22 cellular contexts compared by ENCODE assay signal in the genomic region with DNA sequence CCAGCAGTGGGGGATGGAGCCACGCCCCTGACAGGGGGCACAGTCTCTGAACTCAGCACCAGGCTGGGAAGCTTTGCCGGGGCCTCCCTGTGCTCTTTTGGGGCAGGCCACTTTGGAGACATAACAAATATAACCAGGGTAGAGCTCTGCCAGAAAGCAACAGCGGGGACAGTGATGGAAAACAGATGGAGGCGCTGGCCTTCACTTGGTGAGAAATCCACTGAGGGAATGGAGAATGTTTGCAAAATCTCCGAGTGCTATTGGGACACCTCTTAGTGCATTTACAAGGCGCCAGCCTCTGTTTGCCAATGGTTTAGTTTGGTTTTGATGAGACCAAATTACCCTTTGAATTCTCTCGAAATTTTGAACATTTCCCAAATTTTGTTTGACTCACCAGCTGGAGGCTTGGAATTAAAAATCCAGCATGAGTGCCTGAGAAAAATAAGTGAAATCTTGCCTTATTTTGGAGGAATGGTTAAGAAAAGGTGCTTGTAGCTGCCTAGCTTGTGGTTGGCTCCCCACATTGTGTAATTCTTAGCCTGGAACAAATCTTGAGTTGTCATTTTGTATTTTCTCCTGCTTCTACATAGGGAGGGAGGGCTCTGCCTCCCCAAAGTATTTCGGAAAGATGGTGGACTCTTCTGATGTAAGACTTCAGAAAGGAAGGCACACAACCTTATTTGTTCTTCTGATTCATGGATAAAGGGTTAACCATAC.
A peak's percentile ranks its signal among the peaks of the same experiment; 100 is the strongest.
DNase-seq lines count a peak whose midpoint lies in the region; ATAC-seq and TF ChIP-seq lines count a peak whose summit lies in the region.
"Had no signal": no experiment of that assay in that cellular context is flagged by ENCODE, and none has a peak within 500 bp of the region (broad histone marks: within the 10 kb centered on the region; RNA-seq: fewer than 3 reads in every experiment).

No MANE protein-coding gene starts in this region.

- H3K4me3 Mint-ChIP-seq in progenitor cell of endocrine pancreas (ENCODE audit: low read depth) = no peak overlapping the region
- H3K4me3 Mint-ChIP-seq: H9, immature natural killer cell, mesothelial cell of epicardium had no signal

- BruUV-seq in OCI-LY7 (replicated peaks; lab: Mats Ljungman, UMichigan) = no TSS peak

- WGBS in heart right ventricle, 2 donors = 74 to 77% methylated on average over 8 of the region's 8 CpGs

- CTCF ChIA-PET in OCI-LY7 (lab: Charles Lee; ENCODE audit: unreplicated experiment) = no interaction called here

- H3K4me1 Mint-ChIP-seq in progenitor cell of endocrine pancreas (ENCODE audit: low read depth) = no peaks in the 10 kb centered on the region
- H3K4me1 Mint-ChIP-seq: H9, immature natural killer cell had no signal

- H3K36me3 ChIP-seq in heart right ventricle = no peaks in the 10 kb centered on the region
- H3K36me3 ChIP-seq in OCI-LY7 (ENCODE audit: insufficient read depth, low read length) = no peaks in the 10 kb centered on the region
- H3K36me3 ChIP-seq: colonic mucosa, neutrophil had no signal

- H3K4me3 ChIP-seq in heart right ventricle = no peak overlapping the region
- no peak overlapping the region for H3K4me3 ChIP-seq in OCI-LY7 (ENCODE audit: low read depth, low read length, poor library complexity, severe bottlenecking)
- H3K4me3 ChIP-seq: colonic mucosa, SK-N-MC had no signal

- no peaks in the 10 kb centered on the region for H4K20me1 ChIP-seq in OCI-LY7 (ENCODE audit: insufficient read depth, low read length)

- TF ChIP-seq CTCF in heart right ventricle (IDR thresholded peaks at IDR 0.05) (no peak), progenitor cell of endocrine pancreas (IDR thresholded peaks at IDR 0.05; ENCODE audit: unreplicated experiment) (no peak), OCI-LY7 (conservative IDR thresholded peaks at IDR 0.05; ENCODE audit: low read length) (no peak)

- peak; percentile 48 to 92 (median 76) for ATAC-seq in heart right ventricle
- ATAC-seq: Panc1 had no signal

- H3K79me2 ChIP-seq in OCI-LY7 (ENCODE audit: insufficient read depth, low read depth, low read length) = no peaks in the 10 kb centered on the region

- H3K27ac ChIP-seq in heart right ventricle = peak overlapping the region in 3 of 10 donors; percentile 14 to 24 (median 19)
- H3K27ac ChIP-seq in OCI-LY7 (ENCODE audit: low read depth, low read length, poor library complexity, severe bottlenecking) = no peak overlapping the region
- H3K27ac ChIP-seq: colonic mucosa, neutrophil, SK-N-MC had no signal

- DNase-seq in amniotic epithelial cell (ENCODE audit: low read depth) = peak; percentile 55
- peak in 1 of 2 donors; percentile 51 for DNase-seq in heart right ventricle
- DNase-seq in progenitor cell of endocrine pancreas (ENCODE audit: low spot score, unreplicated experiment) = no peak
- no peak for DNase-seq in KG1 (lab: John Stamatoyannopoulos, UW)
- DNase-seq in OCI-LY7 (ENCODE audit: low spot score) = no peak
- no peak for DNase-seq in activated naive CD4-positive, alpha-beta T cell treated with anti-CD3 and anti-CD28 coated beads, Interleukin-2, amount 50 U/mL, for 16 hours
- no peak for DNase-seq in NCI-H2196 (lab: John Stamatoyannopoulos, UW; ENCODE audit: unreplicated experiment)
- DNase-seq: activated CD4-positive, alpha-beta T cell treated with anti-CD3 and anti-CD28 coated beads for 1 hour; activated effector memory CD4-positive, alpha-beta T cell treated with Interleukin-2 at 50 U/mL for 16 hours; colonic mucosa; DMS153; H9; immature natural killer cell; Karpas-422; NCI-H1092 treated with DMSO at 0.1 percent for 48 hours; NCI-H82; stimulated activated CD4-positive, alpha-beta T cell treated with anti-CD3 and anti-CD28 coated beads, Interleukin-4, amount 100 ng/mL, for 24 hours; T1000 had no signal

- H3K4me2 ChIP-seq in OCI-LY7 (ENCODE audit: low read length) = no peak overlapping the region

- H3K9me3 ChIP-seq in heart right ventricle (no peaks in the 10 kb centered on the region), OCI-LY7 (ENCODE audit: low read length) (no peaks in the 10 kb centered on the region)
- H3K9me3 ChIP-seq: colonic mucosa, neutrophil had no signal

- H3K9me3 Mint-ChIP-seq in progenitor cell of endocrine pancreas (ENCODE audit: low read depth) = no peaks in the 10 kb centered on the region

- H2AFZ ChIP-seq in OCI-LY7 (ENCODE audit: low read length) = no peak overlapping the region

- intact Hi-C loops in heart right ventricle (cut with DNase I) (no loop called here), OCI-LY7 (cut with micrococcal nuclease; ENCODE audit: unreplicated experiment) (no loop called here)

- H3K9me2 ChIP-seq in OCI-LY7 (ENCODE audit: insufficient read depth, low read length) = no peaks in the 10 kb centered on the region

- no peaks in the 10 kb centered on the region for H3K36me3 Mint-ChIP-seq in progenitor cell of endocrine pancreas (ENCODE audit: insufficient read depth)
- H3K36me3 Mint-ChIP-seq: immature natural killer cell, mesothelial cell of epicardium had no signal

- peak overlapping the region; percentile 35 for H3K27ac Mint-ChIP-seq in progenitor cell of endocrine pancreas
- H3K27ac Mint-ChIP-seq: H9, immature natural killer cell, mesothelial cell of epicardium had no signal

- peaks cover 9% of the 10 kb centered on the region for H3K27me3 Mint-ChIP-seq in progenitor cell of endocrine pancreas

- H3K27me3 ChIP-seq in heart right ventricle = no peaks in the 10 kb centered on the region
- H3K27me3 ChIP-seq: colonic mucosa, neutrophil had no signal

- peaks cover 0 to 15% (median 0%) of the 10 kb centered on the region in 9 donors for H3K4me1 ChIP-seq in heart right ventricle
- no peaks in the 10 kb centered on the region for H3K4me1 ChIP-seq in OCI-LY7 (ENCODE audit: insufficient read depth, low read length, poor library complexity, severe bottlenecking)
- H3K4me1 ChIP-seq: colonic mucosa had no signal

- POLR2A ChIA-PET in OCI-LY7 (lab: Charles Lee) = interaction anchor here (1.7 kb wide), 1 partner anchor 11 kb away, joined by 4 read pairs; no protein-coding TSS in a partner anchor
